ENCODE assay signal across 15 cellular contexts in genomic region chr16:57871457-57871856, GRCh38.
A peak's percentile ranks its signal among the peaks of the same experiment; 100 is the strongest.
DNase-seq lines count a peak whose midpoint lies in the region; ATAC-seq lines count a peak whose summit lies in the region.
"Had no signal": no experiment of that assay in that cellular context is flagged by ENCODE, and none has a peak within 500 bp of the region (broad histone marks: within the 10 kb centered on the region; RNA-seq: fewer than 3 reads in every experiment).

No MANE protein-coding gene starts in this region.

- in situ Hi-C loops in ACHN (cut with HindIII; ENCODE audit: low pct_ligation_motif_present, low pct_unique_long_range_greater_than_20kb, low sequenced_read_pairs), result no loop called here

- no peak for ATAC-seq in HG02623 (IDR thresholded peaks at IDR 0.05; ENCODE audit: unreplicated experiment)
- no peak for ATAC-seq in HG02981 (IDR thresholded peaks at IDR 0.05; ENCODE audit: unreplicated experiment)

- peak; percentile 53 for DNase-seq in ACHN
- DNase-seq in HCEC 1CT, result peak; percentile 86
- DNase-seq in amniotic epithelial cell (ENCODE audit: low read depth), result peak; percentile 86
- peak; percentile 20 for DNase-seq in glomerular visceral epithelial cell (ENCODE audit: extremely low spot score)
- no peak for DNase-seq in amygdala (lab: John Stamatoyannopoulos, UW)
- DNase-seq in NCI-H187 (lab: John Stamatoyannopoulos, UW), result no peak
- DNase-seq: aorta; C1 segment of cervical spinal cord; midbrain; MV-4-11; NCI-H82; stimulated activated CD4-positive, alpha-beta T cell treated with anti-CD3 and anti-CD28 coated beads, Interleukin-1b, Interleukin-23, amount 100 ng/mL, for 48 hours; stimulated activated naive CD4-positive, alpha-beta T cell had no signal

Comparison
In these comparisons a context has a peak if more than half of its experiments do, and no peak if none do; other contexts are left out.
1. DNase-seq: peak in ACHN (single experiment), HCEC 1CT (single experiment), amniotic epithelial cell (single experiment) and glomerular visceral epithelial cell (single experiment); none in amygdala (0 of 56) and NCI-H187 (0 of 2).